In genomic region chr3:129182390-129183180, GRCh38 we compare ENCODE assay signal across 8 cellular contexts. TPM values are rescaled to one million over a fixed set of nuclear protein-coding genes. Genes with fewer than 3 reads are reported as not detected.
A peak's percentile ranks its signal among the peaks of the same experiment; 100 is the strongest.
DNase-seq lines count a peak whose midpoint lies in the region; ATAC-seq lines count a peak whose summit lies in the region.

No MANE protein-coding gene starts in this region.

- H3K27ac ChIP-seq in SJCRH30 (peak overlapping the region; percentile 98), ectodermal cell (ENCODE audit: insufficient read depth, low read depth, low read length, poor library complexity, severe bottlenecking) (peak overlapping the region; percentile 94)

- H3K27me3 Mint-ChIP-seq in activated CD8-positive, alpha-beta memory T cell treated with anti-CD3 and anti-CD28 coated beads, Interleukin-2, amount 10 ng/mL, durations not matched to agents 7 days and 5 days = no peaks in the 10 kb centered on the region

- CTCF ChIA-PET in activated CD8-positive, alpha-beta memory T cell treated with anti-CD3 and anti-CD28 coated beads, Interleukin-2, amount 10 ng/mL, durations not matched to agents 7 days and 5 days (lab: Charles Lee) = interaction anchor here (0.8 to 5.6 kb wide), 12 partner anchors 10 to 134 kb away, joined by 3 to 58 read pairs (median 6); partner anchors contain the start of gene COPG1

- DNase-seq in activated CD8-positive, alpha-beta memory T cell treated with anti-CD3 and anti-CD28 coated beads, Interleukin-2, amount 10 ng/mL, durations not matched to agents 7 days and 5 days = peak; percentile 63
- no peak for DNase-seq in activated CD8-positive, alpha-beta memory T cell treated with anti-CD3 and anti-CD28 coated beads, Interleukin-2, amount 50 U/mL, for 48 hours
- peak in 1 of 2 experiments; percentile 28 for DNase-seq in SJCRH30
- no peak for DNase-seq in germinal center (ENCODE audit: low spot score)

- peak overlapping the region; percentile 95 for H3K27ac Mint-ChIP-seq in activated CD8-positive, alpha-beta memory T cell treated with anti-CD3 and anti-CD28 coated beads, Interleukin-2, amount 10 ng/mL, durations not matched to agents 7 days and 5 days

- ATAC-seq in activated CD8-positive, alpha-beta memory T cell treated with anti-CD3 and anti-CD28 coated beads, Interleukin-2, amount 10 ng/mL, durations not matched to agents 7 days and 5 days = no peak
- ATAC-seq in GM19035 (IDR thresholded peaks at IDR 0.05; ENCODE audit: unreplicated experiment) (no peak), HG02938 (IDR thresholded peaks at IDR 0.05; ENCODE audit: unreplicated experiment) (no peak)

- peaks cover 12% of the 10 kb centered on the region for H3K4me1 ChIP-seq in SJCRH30
- no peaks in the 10 kb centered on the region for H3K4me1 ChIP-seq in ectodermal cell (ENCODE audit: control insufficient read depth, insufficient read depth, low read length)
- H3K4me1 ChIP-seq in mucosa of stomach (ENCODE audit: control insufficient read depth, insufficient read depth, low read length) = peaks cover 40% of the 10 kb centered on the region

- H3K9me3 Mint-ChIP-seq in activated CD8-positive, alpha-beta memory T cell treated with anti-CD3 and anti-CD28 coated beads, Interleukin-2, amount 10 ng/mL, durations not matched to agents 7 days and 5 days (ENCODE audit: low read depth) = no peaks in the 10 kb centered on the region

- H3K4me3 Mint-ChIP-seq in activated CD8-positive, alpha-beta memory T cell treated with anti-CD3 and anti-CD28 coated beads, Interleukin-2, amount 10 ng/mL, durations not matched to agents 7 days and 5 days = peak overlapping the region; percentile 87

- H3K36me3 ChIP-seq in SJCRH30 (peaks cover 39% of the 10 kb centered on the region), ectodermal cell (ENCODE audit: control insufficient read depth, insufficient read depth, low read length) (peaks cover 5% of the 10 kb centered on the region), mucosa of stomach (ENCODE audit: control insufficient read depth, insufficient read depth, low read length) (no peaks in the 10 kb centered on the region)

- H3K36me3 Mint-ChIP-seq in activated CD8-positive, alpha-beta memory T cell treated with anti-CD3 and anti-CD28 coated beads, Interleukin-2, amount 10 ng/mL, durations not matched to agents 7 days and 5 days = peaks cover 45% of the 10 kb centered on the region

- no peaks in the 10 kb centered on the region for H3K27me3 ChIP-seq in SJCRH30
- no peaks in the 10 kb centered on the region for H3K27me3 ChIP-seq in ectodermal cell (ENCODE audit: control insufficient read depth, insufficient read depth, low read length, poor library complexity, severe bottlenecking)
- no peaks in the 10 kb centered on the region for H3K27me3 ChIP-seq in mucosa of stomach (ENCODE audit: control insufficient read depth, insufficient read depth, low read length)

- 1% methylated on average over 20 to 23 of the region's 23 CpGs for WGBS in ectodermal cell, 2 experiments

- peak overlapping the region; percentile 89 for H3K9ac ChIP-seq in mucosa of stomach (ENCODE audit: low read length)

- peaks cover 49% of the 10 kb centered on the region for H3K4me1 Mint-ChIP-seq in activated CD8-positive, alpha-beta memory T cell treated with anti-CD3 and anti-CD28 coated beads, Interleukin-2, amount 10 ng/mL, durations not matched to agents 7 days and 5 days

- H3K9me3 ChIP-seq in SJCRH30 (replicated peaks) (no peaks in the 10 kb centered on the region), ectodermal cell (ENCODE audit: control insufficient read depth, low read length) (no peaks in the 10 kb centered on the region), mucosa of stomach (ENCODE audit: control insufficient read depth, low read length) (no peaks in the 10 kb centered on the region)

- H3K4me3 ChIP-seq in SJCRH30 = peak overlapping the region; percentile 96
- peak overlapping the region; percentile 96 for H3K4me3 ChIP-seq in ectodermal cell (ENCODE audit: insufficient read depth, low read depth, low read length)
- H3K4me3 ChIP-seq in mucosa of stomach (ENCODE audit: low read length) = peak overlapping the region; percentile 79

RNA-seq across cellular contexts. Expression of gene CNBP, which starts 1.1 kb away (rescaled TPM):
- total RNA-seq in activated CD8-positive, alpha-beta memory T cell treated with anti-CD3 and anti-CD28 coated beads, Interleukin-2, amount 10 ng/mL, durations not matched to agents 7 days and 5 days = 100 to 1,000 TPM; 270 to 330 TPM
- 449 and 480 TPM in 2 replicates for total RNA-seq in SJCRH30 (2014; rRNA removed; shearing (Covaris generic))
- polyA plus RNA-seq in ectodermal cell (2013, experiment 1 of 4) = 370 TPM
- polyA plus RNA-seq in ectodermal cell (2013, experiment 2 of 4) = 372 TPM
- polyA plus RNA-seq in ectodermal cell (2013, experiment 3 of 4) = 313 TPM
- 343 TPM for polyA plus RNA-seq in ectodermal cell (2013, experiment 4 of 4)

RNA-seq across cellular contexts. Expression of gene ISY1, which starts 21.7 kb away (rescaled TPM):
- total RNA-seq in activated CD8-positive, alpha-beta memory T cell treated with anti-CD3 and anti-CD28 coated beads, Interleukin-2, amount 10 ng/mL, durations not matched to agents 7 days and 5 days = 10 to 100 TPM; 44.4 to 75.9 TPM
- 45.4 and 48.8 TPM in 2 replicates for total RNA-seq in SJCRH30 (2014; rRNA removed; shearing (Covaris generic))
- 28.2 TPM for polyA plus RNA-seq in ectodermal cell (2013, experiment 1 of 4)
- polyA plus RNA-seq in ectodermal cell (2013, experiment 2 of 4) = 28.0 TPM
- 28.0 TPM for polyA plus RNA-seq in ectodermal cell (2013, experiment 3 of 4)
- 26.1 TPM for polyA plus RNA-seq in ectodermal cell (2013, experiment 4 of 4)
